In the genomic region with DNA sequence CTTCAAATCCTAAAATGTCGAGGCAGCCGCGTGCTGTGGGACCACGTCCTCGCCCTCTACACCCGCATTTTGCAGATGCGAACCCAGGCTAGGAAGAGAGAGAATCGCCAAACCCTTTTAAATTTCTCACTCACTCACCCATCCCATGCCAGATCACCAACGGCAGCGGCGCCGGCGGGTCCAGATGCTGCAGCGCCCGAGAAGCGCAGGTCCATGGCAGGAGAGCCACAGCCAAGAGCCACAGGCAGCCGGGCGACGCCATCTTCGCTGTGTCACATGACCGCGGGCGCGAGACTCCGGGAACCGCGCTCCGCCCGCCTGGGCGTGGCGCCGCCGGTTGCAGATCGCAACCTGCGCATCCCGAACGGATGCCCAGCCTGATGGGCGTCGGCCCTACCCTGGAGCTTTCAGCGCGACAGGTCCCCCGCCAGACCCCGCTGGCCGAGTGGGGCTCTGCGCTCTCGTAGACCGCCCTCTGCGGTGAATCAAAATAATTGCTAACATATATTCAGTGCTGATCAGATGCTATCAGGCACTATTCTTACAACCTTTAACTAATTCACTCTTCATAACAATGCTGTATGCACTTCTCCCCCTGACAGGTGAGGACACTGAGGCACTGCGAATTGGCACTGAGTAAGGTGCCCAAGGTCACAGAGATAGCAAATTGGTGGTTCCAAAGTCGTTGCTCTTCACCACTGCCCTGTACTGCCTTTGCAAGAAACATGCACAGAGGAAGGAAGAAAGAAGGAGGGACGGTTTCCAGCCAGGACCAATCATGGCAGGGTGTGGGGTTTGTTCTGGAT, we compare ENCODE assay signal across 8 cellular contexts. TPM values are rescaled to one million over a fixed set of nuclear protein-coding genes. Genes with fewer than 3 reads are reported as not detected.
A peak's percentile ranks its signal among the peaks of the same experiment; 100 is the strongest.
DNase-seq lines count a peak whose midpoint lies in the region; ATAC-seq and TF ChIP-seq lines count a peak whose summit lies in the region.

A gene (minus strand): TSS at position 276 of the 806 bp plus-strand sequence. CDS start 14 bp downstream, at position 262.

- peak within 1 kb of the TSS; percentile 62 for H3K27ac ChIP-seq in RWPE1

- CTCF ChIA-PET in RWPE1 (lab: Yijun Ruan, JAX) = interaction anchor here (0.6 kb wide), 1 partner anchor 46 kb away, joined by 5 read pairs; no protein-coding TSS in a partner anchor

- TF ChIP-seq CTCF in RWPE1 (conservative IDR thresholded peaks at IDR 0.05; ENCODE audit: low read depth) (no peak), fibroblast of the aortic adventitia (IDR thresholded peaks at IDR 0.05; ENCODE audit: insufficient read depth, low read length) (peak; percentile 37), nephron (IDR thresholded peaks at IDR 0.05; ENCODE audit: unreplicated experiment in 3 of 3) (peak in 2 of 3 experiments; percentile 20 to 37)

- peak within 1 kb of the TSS; percentile 94 to 97 (median 95) for H3K4me3 Mint-ChIP-seq in nephron

- peak within 1 kb of the TSS; percentile 45 to 82 (median 46) for H3K27ac Mint-ChIP-seq in nephron

- DNase-seq in COLO829 (ENCODE audit: low spot score) (peak; percentile 65), RWPE1 (ENCODE audit: low spot score) (peak; percentile 77), fibroblast of the aortic adventitia (ENCODE audit: low read depth) (peak; percentile 60)
- DNase-seq in Jurkat, Clone E6-1 (ENCODE audit: low read depth, low spot score) = peak; percentile 74
- DNase-seq in activated T-helper 9 cell treated with anti-CD3 and anti-CD28 coated beads, Interleukin-2, amount 50 U/mL, for 16 hours (ENCODE audit: low read depth) = peak; percentile 69
- DNase-seq in stimulated activated naive CD8-positive, alpha-beta T cell treated with anti-CD3 and anti-CD28 coated beads, Interleukin-15, Interleukin-2, amounts not matched to agents 100 U/mL and 50 U/mL, for 24 hours = peak; percentile 84

- ATAC-seq in GM21381 (IDR thresholded peaks at IDR 0.05; ENCODE audit: unreplicated experiment) = peak; percentile 94
- ATAC-seq in stimulated activated naive CD8-positive, alpha-beta T cell treated with anti-CD3 and anti-CD28 coated beads, Interleukin-15, Interleukin-2, amounts not matched to agents 100 U/mL and 50 U/mL, for 24 hours = peak; percentile 90

- H3K4me1 Mint-ChIP-seq in nephron = peaks cover 10% of the 10 kb centered on the region

- H3K27me3 Mint-ChIP-seq in nephron (ENCODE audit: low read depth) = peaks cover 18% of the 10 kb centered on the region

- peaks cover 13% of the 10 kb centered on the region for H3K36me3 Mint-ChIP-seq in nephron (ENCODE audit: low read depth)

- peaks cover under 1% of the 10 kb centered on the region for H3K9me3 Mint-ChIP-seq in nephron

- H3K4me3 ChIP-seq in Jurkat, Clone E6-1 (ENCODE audit: low read length) = peak within 1 kb of the TSS; percentile 78
- H3K4me3 ChIP-seq in fibroblast of the aortic adventitia (ENCODE audit: low read depth, low read length) = peak within 1 kb of the TSS; percentile 91

- POLR2A ChIA-PET in RWPE1 (lab: Yijun Ruan, JAX; ENCODE audit: low non-redundant PET) = no interaction called here

RNA-seq across cellular contexts. Expression of the gene that starts here (rescaled TPM):
- 98.8 TPM for polyA plus RNA-seq in Jurkat, Clone E6-1 (2012; ENCODE audit: insufficient read depth, insufficient read length)
- total RNA-seq in fibroblast of the aortic adventitia (ENCODE audit: low replicate concordance) = 23.5 and 44.2 TPM in 2 replicates

Comparison
In these comparisons a context has a peak if more than half of its experiments do, and no peak if none do; other contexts are left out.
1. Peak in every context shown above with its lines: DNase-seq, ATAC-seq, H3K4me3 ChIP-seq and H3K27ac ChIP-seq.